In genomic region chr2:203052539-203052938, GRCh38 we compare ENCODE assay signal across 8 cellular contexts.
"Had no signal": no experiment of that assay in that cellular context is flagged by ENCODE, and none has a peak within 500 bp of the region (broad histone marks: within the 10 kb centered on the region; RNA-seq: fewer than 3 reads in every experiment).

No MANE protein-coding gene starts in this region.

- DNase-seq: GDM1, GF-D8 had no signal

- H3K4me3 ChIP-seq: GM12878 had no signal

- FAIRE-seq: G401.6, GM12878, GM12891, GM12892, GM18507, GM19239 had no signal

- ATAC-seq: GM12878 had no signal
